Comparison of ENCODE assay signal across 1 cellular context in the genomic region with DNA sequence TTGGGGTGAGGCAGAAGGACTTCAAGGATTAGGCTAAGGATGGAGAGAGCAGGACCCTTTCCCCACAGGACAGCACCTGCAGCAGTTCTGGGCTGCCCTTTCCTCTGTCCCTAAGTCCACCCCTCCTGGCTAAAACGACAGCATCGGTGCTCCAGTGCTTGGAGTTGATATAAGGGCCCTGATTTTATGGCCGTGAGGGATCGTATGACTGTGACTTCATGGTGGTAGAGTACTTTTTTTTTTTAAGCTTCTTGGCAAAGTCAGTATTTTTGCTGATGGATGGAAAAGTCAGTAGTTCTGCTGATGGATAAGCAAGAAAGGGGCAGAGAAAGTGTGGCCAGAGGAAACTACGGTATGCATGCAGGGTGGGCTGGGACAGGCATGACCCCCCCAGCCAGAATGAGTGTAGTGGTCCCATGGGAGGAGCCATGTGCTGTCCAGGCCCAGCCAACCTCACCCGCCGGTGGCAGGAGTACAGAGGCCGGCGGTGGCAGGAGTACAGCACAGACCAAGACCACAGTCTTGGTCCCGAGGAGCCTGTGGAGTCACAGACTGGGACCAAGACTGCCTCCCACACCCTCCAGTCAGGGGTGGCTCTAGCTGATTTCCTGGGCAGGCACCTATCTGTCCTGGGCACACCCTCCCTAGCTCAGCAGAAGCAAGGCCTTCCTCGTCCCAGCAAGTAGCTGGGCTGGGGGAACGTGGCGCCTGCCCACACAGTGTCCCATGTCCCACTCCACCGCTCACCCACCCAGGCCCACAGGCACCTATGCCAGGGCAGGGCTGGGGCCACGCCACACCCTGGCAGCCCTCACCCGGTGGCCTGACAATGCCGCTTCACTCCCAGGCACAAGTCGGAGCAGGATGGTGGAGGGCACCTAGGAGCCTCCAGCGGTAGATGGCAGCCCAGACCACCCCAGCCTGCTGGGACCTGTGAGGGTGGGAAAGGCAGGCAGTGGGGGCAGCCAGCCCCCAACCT.
TF ChIP-seq lines count a peak whose summit lies in the region.

No MANE protein-coding gene starts in this region.

TF ChIP-seq in GM12878, 131 proteins besides CTCF, POLR2A, EP300 and RAD21:
- TF ChIP-seq RBBP5 (conservative IDR thresholded peaks at IDR 0.05) = no peak
- TF ChIP-seq IKZF1 (conservative IDR thresholded peaks at IDR 0.05) = peak; percentile 25; the same call in 1 of the 2 replicates
- TF ChIP-seq, protein P1, sequence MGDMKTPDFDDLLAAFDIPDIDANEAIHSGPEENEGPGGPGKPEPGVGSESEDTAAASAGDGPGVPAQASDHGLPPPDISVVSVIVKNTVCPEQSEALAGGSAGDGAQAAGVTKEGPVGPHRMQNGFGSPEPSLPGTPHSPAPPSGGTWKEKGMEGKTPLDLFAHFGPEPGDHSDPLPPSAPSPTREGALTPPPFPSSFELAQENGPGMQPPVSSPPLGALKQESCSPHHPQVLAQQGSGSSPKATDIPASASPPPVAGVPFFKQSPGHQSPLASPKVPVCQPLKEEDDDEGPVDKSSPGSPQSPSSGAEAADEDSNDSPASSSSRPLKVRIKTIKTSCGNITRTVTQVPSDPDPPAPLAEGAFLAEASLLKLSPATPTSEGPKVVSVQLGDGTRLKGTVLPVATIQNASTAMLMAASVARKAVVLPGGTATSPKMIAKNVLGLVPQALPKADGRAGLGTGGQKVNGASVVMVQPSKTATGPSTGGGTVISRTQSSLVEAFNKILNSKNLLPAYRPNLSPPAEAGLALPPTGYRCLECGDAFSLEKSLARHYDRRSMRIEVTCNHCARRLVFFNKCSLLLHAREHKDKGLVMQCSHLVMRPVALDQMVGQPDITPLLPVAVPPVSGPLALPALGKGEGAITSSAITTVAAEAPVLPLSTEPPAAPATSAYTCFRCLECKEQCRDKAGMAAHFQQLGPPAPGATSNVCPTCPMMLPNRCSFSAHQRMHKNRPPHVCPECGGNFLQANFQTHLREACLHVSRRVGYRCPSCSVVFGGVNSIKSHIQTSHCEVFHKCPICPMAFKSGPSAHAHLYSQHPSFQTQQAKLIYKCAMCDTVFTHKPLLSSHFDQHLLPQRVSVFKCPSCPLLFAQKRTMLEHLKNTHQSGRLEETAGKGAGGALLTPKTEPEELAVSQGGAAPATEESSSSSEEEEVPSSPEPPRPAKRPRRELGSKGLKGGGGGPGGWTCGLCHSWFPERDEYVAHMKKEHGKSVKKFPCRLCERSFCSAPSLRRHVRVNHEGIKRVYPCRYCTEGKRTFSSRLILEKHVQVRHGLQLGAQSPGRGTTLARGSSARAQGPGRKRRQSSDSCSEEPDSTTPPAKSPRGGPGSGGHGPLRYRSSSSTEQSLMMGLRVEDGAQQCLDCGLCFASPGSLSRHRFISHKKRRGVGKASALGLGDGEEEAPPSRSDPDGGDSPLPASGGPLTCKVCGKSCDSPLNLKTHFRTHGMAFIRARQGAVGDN (IDR thresholded peaks at IDR 0.05) = peak; percentile 36; the same call in 1 of the 2 replicates
- TF ChIP-seq MEF2B (IDR thresholded peaks at IDR 0.05; ENCODE audit: partially characterized antibody, poor library complexity, severe bottlenecking) = peak; percentile 41
- TF ChIP-seq, protein P2, sequence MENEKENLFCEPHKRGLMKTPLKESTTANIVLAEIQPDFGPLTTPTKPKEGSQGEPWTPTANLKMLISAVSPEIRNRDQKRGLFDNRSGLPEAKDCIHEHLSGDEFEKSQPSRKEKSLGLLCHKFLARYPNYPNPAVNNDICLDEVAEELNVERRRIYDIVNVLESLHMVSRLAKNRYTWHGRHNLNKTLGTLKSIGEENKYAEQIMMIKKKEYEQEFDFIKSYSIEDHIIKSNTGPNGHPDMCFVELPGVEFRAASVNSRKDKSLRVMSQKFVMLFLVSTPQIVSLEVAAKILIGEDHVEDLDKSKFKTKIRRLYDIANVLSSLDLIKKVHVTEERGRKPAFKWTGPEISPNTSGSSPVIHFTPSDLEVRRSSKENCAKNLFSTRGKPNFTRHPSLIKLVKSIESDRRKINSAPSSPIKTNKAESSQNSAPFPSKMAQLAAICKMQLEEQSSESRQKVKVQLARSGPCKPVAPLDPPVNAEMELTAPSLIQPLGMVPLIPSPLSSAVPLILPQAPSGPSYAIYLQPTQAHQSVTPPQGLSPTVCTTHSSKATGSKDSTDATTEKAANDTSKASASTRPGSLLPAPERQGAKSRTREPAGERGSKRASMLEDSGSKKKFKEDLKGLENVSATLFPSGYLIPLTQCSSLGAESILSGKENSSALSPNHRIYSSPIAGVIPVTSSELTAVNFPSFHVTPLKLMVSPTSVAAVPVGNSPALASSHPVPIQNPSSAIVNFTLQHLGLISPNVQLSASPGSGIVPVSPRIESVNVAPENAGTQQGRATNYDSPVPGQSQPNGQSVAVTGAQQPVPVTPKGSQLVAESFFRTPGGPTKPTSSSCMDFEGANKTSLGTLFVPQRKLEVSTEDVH (IDR thresholded peaks at IDR 0.05; ENCODE audit: low read depth, partially characterized antibody) = no peak
- 0 out of 4 replicates have a peak, but pooled peaks of 1 of the 2 experiments have one; percentile 8 for TF ChIP-seq IKZF2 (IDR thresholded peaks at IDR 0.05)
- TF ChIP-seq NFYA (IDR thresholded peaks at IDR 0.05; ENCODE audit: borderline replicate concordance, low read depth, low read length) = no peak
- TF ChIP-seq TARDBP (IDR thresholded peaks at IDR 0.05; ENCODE audit: borderline replicate concordance) = no peak
- no peak for TF ChIP-seq EGR1 (IDR thresholded peaks at IDR 0.05; ENCODE audit: borderline replicate concordance in 1 of 2, low read depth in 2 of 2, low read length in 2 of 2)
- TF ChIP-seq RAD51 (IDR thresholded peaks at IDR 0.05) = no peak
- peak; percentile 36 for TF ChIP-seq POLR2AphosphoS5 (IDR thresholded peaks at IDR 0.05; ENCODE audit: low read length)
- TF ChIP-seq POU2F2 (IDR thresholded peaks at IDR 0.05; ENCODE audit: borderline replicate concordance, low read depth, low read length) = peak; percentile 13; the same call in 1 of the 3 replicates
TF ChIP-seq in GM12878: peak in this region for 6.
